ENCODE assay signal across 8 cellular contexts in genomic region chr7:4797858-4798705, GRCh38. TPM values are rescaled to one million over a fixed set of nuclear protein-coding genes. Genes with fewer than 3 reads are reported as not detected.
DNase-seq lines count a peak whose midpoint lies in the region; ATAC-seq, FAIRE-seq and TF ChIP-seq lines count a peak whose summit lies in the region.

No MANE protein-coding gene starts in this region.

- no peak overlapping the region for H3K4me3 Mint-ChIP-seq in activated naive CD8-positive, alpha-beta T cell treated with anti-CD3 and anti-CD28 coated beads for 36 hours

- H3K36me3 ChIP-seq in HAP-1 (replicated peaks) (no peaks in the 10 kb centered on the region), spleen (peaks cover 0 to 7% (median 0%) of the 10 kb centered on the region in 6 donors)

- WGBS in spleen, 5 donors, result 30 to 38% (median 37%) methylated on average over 32 to 37 of the region's 37 CpGs

- in situ Hi-C loops in HAP-1 (cut with MboI; ENCODE audit: low sequenced_read_pairs), result loop anchor here (5.0 kb wide), 1 partner anchor 289 kb away; no protein-coding TSS in a partner anchor

- peak; percentile 92 for FAIRE-seq in G401.6 (lab: Jason Lieb, UNC)

- peaks cover 8% of the 10 kb centered on the region for H3K36me3 Mint-ChIP-seq in activated naive CD8-positive, alpha-beta T cell treated with anti-CD3 and anti-CD28 coated beads for 36 hours

- H3K27me3 Mint-ChIP-seq in activated naive CD8-positive, alpha-beta T cell treated with anti-CD3 and anti-CD28 coated beads for 36 hours, result peaks cover 5% of the 10 kb centered on the region

- H3K9me3 ChIP-seq in HAP-1 (no peaks in the 10 kb centered on the region), spleen (no peaks in the 10 kb centered on the region)

- peak; percentile 27 to 96 (median 85) for TF ChIP-seq CTCF in spleen (IDR thresholded peaks at IDR 0.05 in 8 of 11, conservative IDR thresholded peaks at IDR 0.05 in 3 of 11)

- peaks cover 11% of the 10 kb centered on the region for H3K4me1 Mint-ChIP-seq in activated naive CD8-positive, alpha-beta T cell treated with anti-CD3 and anti-CD28 coated beads for 36 hours

- H3K4me3 ChIP-seq in HAP-1, result no peak overlapping the region
- H3K4me3 ChIP-seq in spleen, result no peak overlapping the region

- H3K27ac ChIP-seq in spleen, result no peak overlapping the region

- H3K27ac Mint-ChIP-seq in activated naive CD8-positive, alpha-beta T cell treated with anti-CD3 and anti-CD28 coated beads for 36 hours, result no peak overlapping the region

- H3K9me3 Mint-ChIP-seq in activated naive CD8-positive, alpha-beta T cell treated with anti-CD3 and anti-CD28 coated beads for 36 hours, result no peaks in the 10 kb centered on the region

- H3K27me3 ChIP-seq in HAP-1 (ENCODE audit: low read depth) (no peaks in the 10 kb centered on the region), spleen (replicated peaks in 1 of 7) (no peaks in the 10 kb centered on the region)

- no peak for TF ChIP-seq POLR2A in spleen (IDR thresholded peaks at IDR 0.05)

- DNase-seq in HAP-1 (ENCODE audit: low spot score in 2 of 2) (peak; percentile 45 to 82), RPMI7951 (ENCODE audit: low read depth) (peak; percentile 32), left ventricle myocardium superior (peak; percentile 78), spleen (peak; percentile 90), A172 (ENCODE audit: low spot score) (no peak)
- DNase-seq in activated naive CD8-positive, alpha-beta T cell treated with anti-CD3 and anti-CD28 coated beads for 36 hours, result peak; percentile 74

- ATAC-seq in left ventricle myocardium superior, result peak; percentile 65
- no peak for ATAC-seq in HG02610 (IDR thresholded peaks at IDR 0.05; ENCODE audit: unreplicated experiment)

- H3K4me1 ChIP-seq in HAP-1 (no peaks in the 10 kb centered on the region), spleen (peaks cover 0 to 16% (median 5%) of the 10 kb centered on the region in 6 donors)

- intact Hi-C loops in left ventricle myocardium superior (cut with micrococcal nuclease) (no loop called here), spleen (cut with DNase I; ENCODE audit: low total_unique reads) (loop anchor here (10.0 kb wide), 2 partner anchors 63 to 287 kb away; no protein-coding TSS in a partner anchor)

RNA-seq across cellular contexts. Expression of gene AP5Z1, which starts 22.7 kb away (rescaled TPM):
- total RNA-seq in RPMI7951 (2014; rRNA removed; shearing (Covaris generic)), result 15.7 and 16.3 TPM in 2 replicates
- 10 to 100 TPM; 43.1 to 47.1 TPM for total RNA-seq in activated naive CD8-positive, alpha-beta T cell treated with anti-CD3 and anti-CD28 coated beads for 36 hours
- 10.5 TPM for total RNA-seq in left ventricle myocardium superior
- total RNA-seq in spleen, result 10 to 100 TPM; 39.3 to 72.7 (median 62.8) TPM
- 100 to 1,000 TPM in 2 of 3 donors, 10 to 100 TPM in 1; 62.9 to 156 (median 139) TPM for polyA plus RNA-seq in spleen
- 21.2 and 38.4 TPM in 2 replicates for total RNA-seq in A172 (2014; rRNA removed; shearing (Covaris generic))
